In genomic region chr18:6382968-6383367, GRCh38 we compare ENCODE assay signal across 28 cellular contexts. TPM values are rescaled to one million over a fixed set of nuclear protein-coding genes. Genes with fewer than 3 reads are reported as not detected.
DNase-seq lines count a peak whose midpoint lies in the region; ATAC-seq and TF ChIP-seq lines count a peak whose summit lies in the region.
"Had no signal": no experiment of that assay in that cellular context is flagged by ENCODE, and none has a peak within 500 bp of the region (broad histone marks: within the 10 kb centered on the region; RNA-seq: fewer than 3 reads in every experiment).

No MANE protein-coding gene starts in this region.

- no peak overlapping the region for H2BK5ac ChIP-seq in H9 (ENCODE audit: insufficient read length, low read length)

- H3K27me3 Mint-ChIP-seq in H9 (ENCODE audit: low read depth) (0 out of 2 replicates have a peak, but pooled peaks cover 3% of the 10 kb centered on the region), osteocyte (ENCODE audit: unreplicated experiment) (no peaks in the 10 kb centered on the region)
- H3K27me3 Mint-ChIP-seq: activated CD4-positive, alpha-beta T cell treated with anti-CD3 and anti-CD28 coated beads, Interleukin-2, amount 10 ng/mL, durations not matched to agents 7 days and 5 days; activated CD8-positive, alpha-beta memory T cell treated with anti-CD3 and anti-CD28 coated beads, Interleukin-2, amount 10 ng/mL, durations not matched to agents 7 days and 5 days; activated naive CD4-positive, alpha-beta T cell treated with anti-CD3 and anti-CD28 coated beads, Interleukin-2, amount 50 U/mL, for 24 hours had no signal

- H3K36me3 Mint-ChIP-seq in H9 (ENCODE audit: insufficient read depth in 1 of 3, low read depth in 3 of 3), result peaks cover 0 to 7% (median 0%) of the 10 kb centered on the region in 3 experiments; a peak in 3 of 7 replicates
- H3K36me3 Mint-ChIP-seq in osteocyte (ENCODE audit: unreplicated experiment), result no peaks in the 10 kb centered on the region
- H3K36me3 Mint-ChIP-seq: activated CD8-positive, alpha-beta memory T cell treated with anti-CD3 and anti-CD28 coated beads, Interleukin-2, amount 10 ng/mL, durations not matched to agents 7 days and 5 days; activated naive CD4-positive, alpha-beta T cell treated with anti-CD3 and anti-CD28 coated beads, Interleukin-2, amount 50 U/mL, for 24 hours had no signal

- H3K14ac ChIP-seq in H9 (ENCODE audit: insufficient read depth, low read length), result no peak overlapping the region

- H3K4me3 Mint-ChIP-seq in H9 (no peak overlapping the region), osteocyte (ENCODE audit: unreplicated experiment) (no peak overlapping the region)
- H3K4me3 Mint-ChIP-seq: activated CD4-positive, alpha-beta T cell treated with anti-CD3 and anti-CD28 coated beads, Interleukin-2, amount 10 ng/mL, durations not matched to agents 7 days and 5 days; activated CD8-positive, alpha-beta memory T cell treated with anti-CD3 and anti-CD28 coated beads, Interleukin-2, amount 10 ng/mL, durations not matched to agents 7 days and 5 days; activated naive CD4-positive, alpha-beta T cell treated with anti-CD3 and anti-CD28 coated beads, Interleukin-2, amount 50 U/mL, for 24 hours; naive thymus-derived CD8-positive, alpha-beta T cell; stimulated activated naive CD8-positive, alpha-beta T cell treated with anti-CD3 and anti-CD28 coated beads, Interleukin-15, Interleukin-2, amounts not matched to agents 100 ng/mL and 50 ng/mL, for 24 hours had no signal

- no peak overlapping the region for H3K18ac ChIP-seq in H9 (ENCODE audit: insufficient read length, low read depth, low read length)

- H3K4me3 ChIP-seq in lower lobe of right lung, result no peak overlapping the region
- no peak overlapping the region for H3K4me3 ChIP-seq in lower leg skin (ENCODE audit: low read depth, poor library complexity, severe bottlenecking)
- H3K4me3 ChIP-seq: BLaER1, esophagus squamous epithelium, GM12878, HAP-1, ovary had no signal

- no CpG with 5 or more reads among the region's 7 CpGs for WGBS in H9 (ENCODE audit: extremely low coverage, insufficient read length, low lambda C conversion rate)
- 58 to 76% methylated on average over 7 of the region's 7 CpGs for WGBS in lower leg skin, 2 donors

- no peak overlapping the region for H4K8ac ChIP-seq in H9 (replicated peaks; ENCODE audit: insufficient read length, low read depth, low read length)

- no peak overlapping the region for H2BK120ac ChIP-seq in H9 (ENCODE audit: low read depth, low read length, poor library complexity, severe bottlenecking)

- H3K27ac ChIP-seq in H9 (ENCODE audit: insufficient read length, low read depth, low read length), result no peak overlapping the region
- no peak overlapping the region for H3K27ac ChIP-seq in lower lobe of right lung
- H3K27ac ChIP-seq: BLaER1, esophagus squamous epithelium, HL-60, ovary, WERI-Rb-1 had no signal

- no peak overlapping the region for H3K23ac ChIP-seq in H9 (ENCODE audit: insufficient read length, low read depth, low read length)

- TF ChIP-seq CTCF in H9 (conservative IDR thresholded peaks at IDR 0.05) (no peak), lower lobe of right lung (IDR thresholded peaks at IDR 0.05) (no peak), osteocyte (IDR thresholded peaks at IDR 0.05) (no peak), lower leg skin (IDR thresholded peaks at IDR 0.05) (no peak)

- H3K9me3 ChIP-seq in H9 (ENCODE audit: control insufficient read depth, low read depth, low read length), result no peaks in the 10 kb centered on the region
- H3K9me3 ChIP-seq in lower lobe of right lung, result no peaks in the 10 kb centered on the region
- H3K9me3 ChIP-seq: HAP-1, ovary had no signal

- H3K27ac Mint-ChIP-seq in H9 (peak overlapping the region in 1 of 3 experiments; percentile 41; a peak in 2 of 7 replicates), osteocyte (ENCODE audit: unreplicated experiment) (no peak overlapping the region)
- H3K27ac Mint-ChIP-seq: activated CD4-positive, alpha-beta T cell treated with anti-CD3 and anti-CD28 coated beads, Interleukin-2, amount 10 ng/mL, durations not matched to agents 7 days and 5 days; activated CD8-positive, alpha-beta memory T cell treated with anti-CD3 and anti-CD28 coated beads, Interleukin-2, amount 10 ng/mL, durations not matched to agents 7 days and 5 days; activated naive CD4-positive, alpha-beta T cell treated with anti-CD3 and anti-CD28 coated beads, Interleukin-2, amount 50 U/mL, for 24 hours; naive thymus-derived CD8-positive, alpha-beta T cell; stimulated activated naive CD8-positive, alpha-beta T cell treated with anti-CD3 and anti-CD28 coated beads, Interleukin-15, Interleukin-2, amounts not matched to agents 100 ng/mL and 50 ng/mL, for 24 hours had no signal

- H3K4me1 ChIP-seq in H9 (ENCODE audit: insufficient read depth, low read length) (no peaks in the 10 kb centered on the region), lower lobe of right lung (no peaks in the 10 kb centered on the region)
- H3K4me1 ChIP-seq: BLaER1, esophagus squamous epithelium, HAP-1 had no signal

- H3K4ac ChIP-seq in H9 (ENCODE audit: low read depth, low read length), result no peak overlapping the region

- H4K91ac ChIP-seq in H9 (ENCODE audit: insufficient read length, low read depth, low read length), result no peak overlapping the region

- peaks cover 0 to 4% of the 10 kb centered on the region in 2 experiments; a peak in 2 of 5 replicates for H3K9me3 Mint-ChIP-seq in H9
- H3K9me3 Mint-ChIP-seq in osteocyte (ENCODE audit: unreplicated experiment), result peaks cover 7% of the 10 kb centered on the region
- H3K9me3 Mint-ChIP-seq: activated naive CD4-positive, alpha-beta T cell treated with anti-CD3 and anti-CD28 coated beads, Interleukin-2, amount 50 U/mL, for 24 hours had no signal

- H4K5ac ChIP-seq in H9 (ENCODE audit: insufficient read length, low read depth, low read length), result no peak overlapping the region

- no peaks in the 10 kb centered on the region for H4K20me1 ChIP-seq in H9 (ENCODE audit: control insufficient read depth, insufficient read depth, insufficient read length)
- H4K20me1 ChIP-seq: BLaER1 had no signal

- H3K79me1 ChIP-seq in H9 (ENCODE audit: insufficient read depth, low read depth, low read length, poor library complexity, severe bottlenecking), result no peaks in the 10 kb centered on the region

- no peak overlapping the region for H3K9ac ChIP-seq in H9 (ENCODE audit: extremely low read depth, insufficient read length, low read length)
- H3K9ac ChIP-seq: BLaER1 had no signal

- H2AFZ ChIP-seq in H9 (ENCODE audit: low read length), result no peak overlapping the region

- no peak overlapping the region for H2BK20ac ChIP-seq in H9 (ENCODE audit: low read depth, low read length, poor library complexity, severe bottlenecking)

- TF ChIP-seq POLR2A in lower leg skin (IDR thresholded peaks at IDR 0.05), result no peak

- no peak overlapping the region for H3K4me2 ChIP-seq in H9 (ENCODE audit: insufficient read depth, insufficient read length, low read length)
- H3K4me2 ChIP-seq: BLaER1 had no signal

- no peaks in the 10 kb centered on the region for H3K23me2 ChIP-seq in H9 (ENCODE audit: insufficient read length, low read depth, low read length, poor library complexity, severe bottlenecking)

- H2BK12ac ChIP-seq in H9 (ENCODE audit: insufficient read length, low read depth, low read length), result no peak overlapping the region

- H3K4me1 Mint-ChIP-seq in H9 (peaks cover 8 to 12% of the 10 kb centered on the region in 2 experiments; a peak in 3 of 4 replicates), osteocyte (ENCODE audit: unreplicated experiment) (no peaks in the 10 kb centered on the region)
- H3K4me1 Mint-ChIP-seq: activated CD4-positive, alpha-beta T cell treated with anti-CD3 and anti-CD28 coated beads, Interleukin-2, amount 10 ng/mL, durations not matched to agents 7 days and 5 days; activated CD8-positive, alpha-beta memory T cell treated with anti-CD3 and anti-CD28 coated beads, Interleukin-2, amount 10 ng/mL, durations not matched to agents 7 days and 5 days; activated naive CD4-positive, alpha-beta T cell treated with anti-CD3 and anti-CD28 coated beads, Interleukin-2, amount 50 U/mL, for 24 hours; naive thymus-derived CD8-positive, alpha-beta T cell had no signal

- no peak overlapping the region for H3K56ac ChIP-seq in H9 (ENCODE audit: insufficient read length, low read depth, low read length)

- no peak overlapping the region for H2AK5ac ChIP-seq in H9 (ENCODE audit: insufficient read length, low read length)

- no peaks in the 10 kb centered on the region for H3K36me3 ChIP-seq in lower lobe of right lung
- H3K36me3 ChIP-seq: BLaER1, esophagus squamous epithelium, HAP-1, ovary, WERI-Rb-1 had no signal

- no peaks in the 10 kb centered on the region for H3K27me3 ChIP-seq in H9 (ENCODE audit: insufficient read depth, low read length)
- H3K27me3 ChIP-seq in lower lobe of right lung (ENCODE audit: low read depth), result no peaks in the 10 kb centered on the region
- H3K27me3 ChIP-seq: BLaER1, esophagus squamous epithelium, ovary had no signal

- no peaks in the 10 kb centered on the region for H3K79me2 ChIP-seq in H9 (ENCODE audit: insufficient read depth, low read length)

- intact Hi-C loops in lower lobe of right lung (cut with DNase I), result no loop called here
- intact Hi-C loops in lower leg skin (cut with DNase I; ENCODE audit: low total_unique reads), result no loop called here

- peak; percentile 31 to 32 for ATAC-seq in lower lobe of right lung
- no peak for ATAC-seq in GM18517 (IDR thresholded peaks at IDR 0.05; ENCODE audit: unreplicated experiment)
- ATAC-seq: activated CD8-positive, alpha-beta memory T cell treated with anti-CD3 and anti-CD28 coated beads, Interleukin-2, amount 10 ng/mL, durations not matched to agents 7 days and 5 days; GM12878; naive thymus-derived CD8-positive, alpha-beta T cell; Right ventricle myocardium inferior; sciatic nerve had no signal

- DNase-seq in DMS53 (lab: John Stamatoyannopoulos, UW), result peak; percentile 83
- DNase-seq in H9, result peak; percentile 45
- peak; percentile 14 for DNase-seq in SHP77 treated with DMSO at 0.1 percent for 48 hours (lab: John Stamatoyannopoulos, UW)
- DNase-seq in lower lobe of right lung, result peak; percentile 68
- DNase-seq in osteocyte (ENCODE audit: extremely low spot score, unreplicated experiment), result no peak
- no peak for DNase-seq in GOT3 (lab: John Stamatoyannopoulos, UW)
- DNase-seq in lower leg skin (ENCODE audit: low spot score in 2 of 2), result no peak
- DNase-seq: ACHN; activated CD4-positive, alpha-beta T cell treated with anti-CD3 and anti-CD28 coated beads, Interleukin-2, amount 10 ng/mL, durations not matched to agents 7 days and 5 days; activated CD8-positive, alpha-beta memory T cell treated with anti-CD3 and anti-CD28 coated beads, Interleukin-2, amount 10 ng/mL, durations not matched to agents 7 days and 5 days; COR-L47; cortex of kidney; esophagus squamous epithelium; naive thymus-derived CD8-positive, alpha-beta T cell; NCI-H1105 treated with DMSO at 0.1 percent for 48 hours; NCI-H524; ovary; T-helper 9 cell; WERI-Rb-1 had no signal

- no peak overlapping the region for H2BK15ac ChIP-seq in H9 (ENCODE audit: low read depth, low read length)

- H3T11ph ChIP-seq in H9 (ENCODE audit: low read length), result no peak overlapping the region

RNA-seq across cellular contexts. Expression of gene L3MBTL4, which starts 31.7 kb away (rescaled TPM):
- total RNA-seq in H9 (2021) (1.9 and 2.0 TPM in 2 replicates), lower lobe of right lung (16.9 TPM), osteocyte (0.29 and 0.59 TPM in 2 replicates), lower leg skin (10 to 100 TPM; 11.3 to 16.3 (median 11.8) TPM)

Comparison
In these comparisons a context has a peak if more than half of its experiments do, and no peak if none do; other contexts are left out.
1. DNase-seq: peak in DMS53 (single experiment), H9 (single experiment), SHP77 treated with DMSO at 0.1 percent for 48 hours (single experiment) and lower lobe of right lung (single experiment); none in osteocyte (single experiment), GOT3 (single experiment) and lower leg skin (0 of 2).